Comparison of ENCODE assay signal across 8 cellular contexts in the genomic region with DNA sequence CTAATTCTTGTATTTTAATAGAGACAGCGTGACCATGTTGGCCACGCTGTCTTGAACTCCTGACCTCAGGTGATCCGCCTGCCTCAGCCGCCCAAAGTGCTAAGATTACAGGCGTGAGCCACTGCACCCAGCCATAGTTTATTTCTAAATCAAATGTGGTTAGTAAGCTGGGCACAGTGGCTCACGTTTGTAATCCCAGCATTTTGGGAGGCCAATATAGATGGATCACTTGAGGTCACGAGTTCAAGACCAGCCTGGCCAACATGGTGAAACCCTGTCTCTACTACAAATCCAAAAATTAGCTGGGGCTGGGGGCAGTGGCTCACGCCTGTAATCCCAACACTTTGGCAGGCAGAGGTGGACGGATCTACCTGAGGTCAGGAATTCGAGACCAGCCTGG. TPM values are rescaled to one million over a fixed set of nuclear protein-coding genes. Genes with fewer than 3 reads are reported as not detected.
DNase-seq lines count a peak whose midpoint lies in the region; ATAC-seq, FAIRE-seq and TF ChIP-seq lines count a peak whose summit lies in the region.
"Not testable (repeated sequence)": the region's sequence is repeated elsewhere in the genome, so short reads cannot be mapped to it uniquely, and the experiment has no call there.

No MANE protein-coding gene starts in this region.

- H3K79me2 ChIP-seq in K562 (ENCODE audit: control insufficient read depth, insufficient read depth, low read length): not testable (repeated sequence)

- peaks cover 23% of the 10 kb centered on the region for H3K4me1 Mint-ChIP-seq in activated CD4-positive, alpha-beta T cell treated with anti-CD3 and anti-CD28 coated beads, Interleukin-2, amount 10 ng/mL, durations not matched to agents 24 days and 14 days
- H3K4me1 Mint-ChIP-seq in activated T-cell treated with anti-CD3 and anti-CD28 coated beads, Interleukin-2, amount 50 U/mL, for 24 hours (ENCODE audit: low read depth): peaks cover 37% of the 10 kb centered on the region
- H3K4me1 Mint-ChIP-seq in activated naive CD8-positive, alpha-beta T cell treated with anti-CD3 and anti-CD28 coated beads for 36 hours: peaks cover 21% of the 10 kb centered on the region
- H3K4me1 Mint-ChIP-seq in activated naive CD8-positive, alpha-beta T cell treated with anti-CD3 and anti-CD28 coated beads, Interleukin-2, amount 50 U/mL, for 24 hours: peaks cover 37% of the 10 kb centered on the region
- H3K4me1 Mint-ChIP-seq in stimulated activated effector memory CD8-positive, alpha-beta T cell treated with anti-CD3 and anti-CD28 coated beads, Interleukin-12 subunit alpha, Interleukin-12 subunit beta, amount 100 ng/mL, for 72 hours: peaks cover 25% of the 10 kb centered on the region
- peaks cover 40% of the 10 kb centered on the region for H3K4me1 Mint-ChIP-seq in stimulated activated naive CD8-positive, alpha-beta T cell treated with anti-CD3 and anti-CD28 coated beads, Interleukin-15, Interleukin-2, amounts not matched to agents 100 ng/mL and 50 ng/mL, for 24 hours (ENCODE audit: low read depth)

- H3K9me3 ChIP-seq in K562 (replicated peaks; ENCODE audit: control insufficient read depth, insufficient read depth, low read depth, low read length): not testable (repeated sequence)

- BruUV-seq in K562 (replicated peaks; lab: Mats Ljungman, UMichigan): not testable (repeated sequence)

- H2AFZ ChIP-seq in K562 (ENCODE audit: low read depth, low read length): peak overlapping the region; percentile 92

- TF ChIP-seq EP300 in K562 (IDR thresholded peaks at IDR 0.05; ENCODE audit: low read length): not testable (repeated sequence)

- not testable (repeated sequence) for FAIRE-seq in K562 (lab: Jason Lieb, UNC)

- H3K36me3 ChIP-seq in K562 (ENCODE audit: control insufficient read depth, insufficient read depth, low read length): not testable (repeated sequence)

- not testable (repeated sequence) for H3K27me3 Mint-ChIP-seq in activated CD4-positive, alpha-beta T cell treated with anti-CD3 and anti-CD28 coated beads, Interleukin-2, amount 10 ng/mL, durations not matched to agents 24 days and 14 days; activated T-cell treated with anti-CD3 and anti-CD28 coated beads, Interleukin-2, amount 50 U/mL, for 24 hours; activated naive CD8-positive, alpha-beta T cell treated with anti-CD3 and anti-CD28 coated beads for 36 hours; activated naive CD8-positive, alpha-beta T cell treated with anti-CD3 and anti-CD28 coated beads, Interleukin-2, amount 50 U/mL, for 24 hours; stimulated activated naive CD8-positive, alpha-beta T cell treated with anti-CD3 and anti-CD28 coated beads, Interleukin-15, Interleukin-2, amounts not matched to agents 100 ng/mL and 50 ng/mL, for 24 hours

- intact Hi-C loops in activated CD4-positive, alpha-beta T cell treated with anti-CD3 and anti-CD28 coated beads, Interleukin-2, amount 10 ng/mL, durations not matched to agents 24 days and 14 days (cut with micrococcal nuclease): loop anchor here (1.0 kb wide), 1 partner anchor 47 kb away; no protein-coding TSS in a partner anchor
- intact Hi-C loops in K562 (cut with micrococcal nuclease): not testable (repeated sequence)

- not testable (repeated sequence) for H3K9me3 Mint-ChIP-seq in activated CD4-positive, alpha-beta T cell treated with anti-CD3 and anti-CD28 coated beads, Interleukin-2, amount 10 ng/mL, durations not matched to agents 24 days and 14 days; activated T-cell treated with anti-CD3 and anti-CD28 coated beads, Interleukin-2, amount 50 U/mL, for 24 hours; activated naive CD8-positive, alpha-beta T cell treated with anti-CD3 and anti-CD28 coated beads for 36 hours; activated naive CD8-positive, alpha-beta T cell treated with anti-CD3 and anti-CD28 coated beads, Interleukin-2, amount 50 U/mL, for 24 hours; stimulated activated effector memory CD8-positive, alpha-beta T cell treated with anti-CD3 and anti-CD28 coated beads, Interleukin-12 subunit alpha, Interleukin-12 subunit beta, amount 100 ng/mL, for 72 hours; stimulated activated naive CD8-positive, alpha-beta T cell treated with anti-CD3 and anti-CD28 coated beads, Interleukin-15, Interleukin-2, amounts not matched to agents 100 ng/mL and 50 ng/mL, for 24 hours

- H3K4me1 ChIP-seq in K562 (replicated peaks in 1 of 2; ENCODE audit: control insufficient read depth in 2 of 2, insufficient read depth in 2 of 2, low read length in 2 of 2): peaks cover 16 to 23% of the 10 kb centered on the region in 2 experiments; a peak in 4 of 5 replicates

- H4K20me1 ChIP-seq in K562 (replicated peaks; ENCODE audit: control insufficient read depth, insufficient read depth, low read length): not testable (repeated sequence)

- TF ChIP-seq RAD21 in K562 (CRISPR knock-in tag; conservative IDR thresholded peaks at IDR 0.05 in 1 of 2, IDR thresholded peaks at IDR 0.05 in 1 of 2): not testable (repeated sequence)

- not testable (repeated sequence) for TF ChIP-seq POLR2A in K562 (conservative IDR thresholded peaks at IDR 0.05)

- H3K27ac ChIP-seq in K562 (ENCODE audit: extremely low read depth, low read depth, low read length): peak overlapping the region; percentile 94; the same call in 2 of the 3 replicates

- DNase-seq in activated CD4-positive, alpha-beta T cell treated with anti-CD3 and anti-CD28 coated beads, Interleukin-2, amount 10 ng/mL, durations not matched to agents 24 days and 14 days; activated T-cell treated with anti-CD3 and anti-CD28 coated beads, Interleukin-2, amount 50 U/mL, for 24 hours; activated naive CD8-positive, alpha-beta T cell treated with anti-CD3 and anti-CD28 coated beads for 36 hours; activated naive CD8-positive, alpha-beta T cell treated with anti-CD3 and anti-CD28 coated beads, Interleukin-2, amount 50 U/mL, for 24 hours; K562 (ENCODE audit: extremely low read depth in 1 of 4, low spot score in 3 of 4); stimulated activated effector memory CD8-positive, alpha-beta T cell treated with anti-CD3 and anti-CD28 coated beads, Interleukin-12 subunit alpha, Interleukin-12 subunit beta, amount 100 ng/mL, for 72 hours (ENCODE audit: low spot score in 2 of 2): not testable (repeated sequence)
- peak; percentile 54 for DNase-seq in activated CD8-positive, alpha-beta memory T cell treated with anti-CD3 and anti-CD28 coated beads for 24 hours

- CTCF ChIA-PET in K562 (lab: Yijun Ruan, JAX; ENCODE audit: low intra/inter-chr PET ratio): not testable (repeated sequence)

- peak overlapping the region; percentile 51 for H3K27ac Mint-ChIP-seq in activated CD4-positive, alpha-beta T cell treated with anti-CD3 and anti-CD28 coated beads, Interleukin-2, amount 10 ng/mL, durations not matched to agents 24 days and 14 days
- peak overlapping the region; percentile 78 for H3K27ac Mint-ChIP-seq in activated T-cell treated with anti-CD3 and anti-CD28 coated beads, Interleukin-2, amount 50 U/mL, for 24 hours
- H3K27ac Mint-ChIP-seq in activated naive CD8-positive, alpha-beta T cell treated with anti-CD3 and anti-CD28 coated beads for 36 hours: peak overlapping the region; percentile 48
- H3K27ac Mint-ChIP-seq in activated naive CD8-positive, alpha-beta T cell treated with anti-CD3 and anti-CD28 coated beads, Interleukin-2, amount 50 U/mL, for 24 hours: peak overlapping the region; percentile 90
- peak overlapping the region; percentile 89 for H3K27ac Mint-ChIP-seq in stimulated activated effector memory CD8-positive, alpha-beta T cell treated with anti-CD3 and anti-CD28 coated beads, Interleukin-12 subunit alpha, Interleukin-12 subunit beta, amount 100 ng/mL, for 72 hours
- peak overlapping the region; percentile 26 for H3K27ac Mint-ChIP-seq in stimulated activated naive CD8-positive, alpha-beta T cell treated with anti-CD3 and anti-CD28 coated beads, Interleukin-15, Interleukin-2, amounts not matched to agents 100 ng/mL and 50 ng/mL, for 24 hours

- TF ChIP-seq CTCF in K562 (IDR thresholded peaks at IDR 0.05 in 2 of 3, conservative IDR thresholded peaks at IDR 0.05 in 1 of 3; ENCODE audit: insufficient read depth in 2 of 3, low read depth in 1 of 3, low read length in 3 of 3): not testable (repeated sequence)

- POLR2A ChIA-PET in K562 (lab: Yijun Ruan, JAX): interaction anchor here (1.0 kb wide), 1 partner anchor 10 kb away, joined by 4 read pairs; no protein-coding TSS in a partner anchor

- H3K36me3 Mint-ChIP-seq in activated CD4-positive, alpha-beta T cell treated with anti-CD3 and anti-CD28 coated beads, Interleukin-2, amount 10 ng/mL, durations not matched to agents 24 days and 14 days (ENCODE audit: low read depth); activated T-cell treated with anti-CD3 and anti-CD28 coated beads, Interleukin-2, amount 50 U/mL, for 24 hours (ENCODE audit: low read depth); activated naive CD8-positive, alpha-beta T cell treated with anti-CD3 and anti-CD28 coated beads for 36 hours; activated naive CD8-positive, alpha-beta T cell treated with anti-CD3 and anti-CD28 coated beads, Interleukin-2, amount 50 U/mL, for 24 hours (ENCODE audit: low read depth); stimulated activated naive CD8-positive, alpha-beta T cell treated with anti-CD3 and anti-CD28 coated beads, Interleukin-15, Interleukin-2, amounts not matched to agents 100 ng/mL and 50 ng/mL, for 24 hours (ENCODE audit: low read depth): not testable (repeated sequence)
- H3K36me3 Mint-ChIP-seq in stimulated activated effector memory CD8-positive, alpha-beta T cell treated with anti-CD3 and anti-CD28 coated beads, Interleukin-12 subunit alpha, Interleukin-12 subunit beta, amount 100 ng/mL, for 72 hours: peaks cover 16% of the 10 kb centered on the region

- H3K9me1 ChIP-seq in K562 (ENCODE audit: control insufficient read depth, insufficient read depth, low read length): not testable (repeated sequence)

- H3K4me3 ChIP-seq in K562: not testable (repeated sequence)

- H3K4me3 Mint-ChIP-seq in activated CD4-positive, alpha-beta T cell treated with anti-CD3 and anti-CD28 coated beads, Interleukin-2, amount 10 ng/mL, durations not matched to agents 24 days and 14 days; activated T-cell treated with anti-CD3 and anti-CD28 coated beads, Interleukin-2, amount 50 U/mL, for 24 hours; activated naive CD8-positive, alpha-beta T cell treated with anti-CD3 and anti-CD28 coated beads for 36 hours; activated naive CD8-positive, alpha-beta T cell treated with anti-CD3 and anti-CD28 coated beads, Interleukin-2, amount 50 U/mL, for 24 hours; stimulated activated naive CD8-positive, alpha-beta T cell treated with anti-CD3 and anti-CD28 coated beads, Interleukin-15, Interleukin-2, amounts not matched to agents 100 ng/mL and 50 ng/mL, for 24 hours: not testable (repeated sequence)
- H3K4me3 Mint-ChIP-seq in stimulated activated effector memory CD8-positive, alpha-beta T cell treated with anti-CD3 and anti-CD28 coated beads, Interleukin-12 subunit alpha, Interleukin-12 subunit beta, amount 100 ng/mL, for 72 hours: peak overlapping the region; percentile 69

- in situ Hi-C loops in K562 (cut with MboI): not testable (repeated sequence)

- 71% methylated on average over 10 of the region's 10 CpGs for WGBS in K562 (ENCODE audit: insufficient coverage, low coverage, missing lambda C conversion rate)

- not testable (repeated sequence) for H3K9ac ChIP-seq in K562 (ENCODE audit: insufficient read depth in 1 of 2, low read depth in 2 of 2, low read length in 2 of 2)

- not testable (repeated sequence) for ATAC-seq in activated naive CD8-positive, alpha-beta T cell treated with anti-CD3 and anti-CD28 coated beads, Interleukin-2, amount 50 U/mL, for 24 hours; K562; stimulated activated effector memory CD8-positive, alpha-beta T cell treated with anti-CD3 and anti-CD28 coated beads, Interleukin-12 subunit alpha, Interleukin-12 subunit beta, amount 100 ng/mL, for 72 hours

- H3K4me2 ChIP-seq in K562 (ENCODE audit: insufficient read depth, low read length): not testable (repeated sequence)

- not testable (repeated sequence) for H3K27me3 ChIP-seq in K562 (ENCODE audit: control insufficient read depth in 2 of 2, insufficient read depth in 2 of 2, low read length in 2 of 2)

RNA-seq across cellular contexts. Expression of a gene that starts 13.9 kb away (rescaled TPM):
- total RNA-seq in activated CD4-positive, alpha-beta T cell treated with anti-CD3 and anti-CD28 coated beads, Interleukin-2, amount 10 ng/mL, durations not matched to agents 24 days and 14 days: 52.6 and 54.0 TPM in 2 replicates
- total RNA-seq in activated naive CD8-positive, alpha-beta T cell treated with anti-CD3 and anti-CD28 coated beads for 36 hours: 10 to 100 TPM; 52.5 to 61.2 TPM
- 104 and 363 TPM in 2 replicates for total RNA-seq in K562 (2011; cell fraction: chromatin; rRNA removed; ENCODE audit: low replicate concordance)
- 53.9 and 87.2 TPM in 2 replicates for total RNA-seq in K562 (2011; cell fraction: nucleolus; rRNA removed)
- 148 and 201 TPM in 2 replicates for total RNA-seq in K562 (2011; cell fraction: nucleoplasm; rRNA removed)
- 55.5 and 60.2 TPM in 2 replicates for total RNA-seq in K562 (2014; rRNA removed)
- total RNA-seq in K562 (2014; rRNA removed; fragmentation: Illumina TruSeq; extraction: Trizol): 88.7 and 92.7 TPM in 2 replicates
- 82.6 and 87.3 TPM in 2 replicates for total RNA-seq in K562 (2015; rRNA removed; fragmentation: Illumina TruSeq; extraction: Trizol)
- 63.0 and 65.9 TPM in 2 replicates for total RNA-seq in K562 (2021)
- 36.8 and 46.1 TPM in 2 replicates for polyA plus RNA-seq in K562 (2011; rRNA removed)
- polyA plus RNA-seq in K562 (2011; cell fraction: cytosol; rRNA removed): 29.9 and 41.2 TPM in 2 replicates
- 32.0 and 38.6 TPM in 2 replicates for polyA plus RNA-seq in K562 (2011; cell fraction: nucleus; rRNA removed)
- 42.7 and 50.5 TPM in 2 replicates for polyA plus RNA-seq in K562 (2012)
- 46.8 and 59.7 TPM in 2 replicates for polyA plus RNA-seq in K562 (2014; fragmentation: Illumina TruSeq; extraction: Trizol)
- polyA plus RNA-seq in K562 (2014; fragmentation: Nextera tagmentation; extraction: Ambion mirVana): 10 to 100 TPM; 24.2 to 32.1 TPM
- 31.9 and 34.4 TPM in 2 replicates for polyA plus RNA-seq in K562 (2014; rRNA removed)
- polyA minus RNA-seq in K562 (2011; rRNA and poly(A)+ RNA removed): 341 and 347 TPM in 2 replicates
- polyA minus RNA-seq in K562 (2011; cell fraction: cytosol; rRNA and poly(A)+ RNA removed): 82.8 and 105 TPM in 2 replicates
- 202 and 311 TPM in 2 replicates for polyA minus RNA-seq in K562 (2011; cell fraction: nucleus; rRNA and poly(A)+ RNA removed)

Comparison
In these comparisons a context has a peak if more than half of its experiments do, and no peak if none do; other contexts are left out.
1. H3K27ac Mint-ChIP-seq: peak in every context shown above with its lines; median percentile 90 in activated naive CD8-positive, alpha-beta T cell treated with anti-CD3 and anti-CD28 coated beads, Interleukin-2, amount 50 U/mL, for 24 hours; 89 in stimulated activated effector memory CD8-positive, alpha-beta T cell treated with anti-CD3 and anti-CD28 coated beads, Interleukin-12 subunit alpha, Interleukin-12 subunit beta, amount 100 ng/mL, for 72 hours; 78 in activated T-cell treated with anti-CD3 and anti-CD28 coated beads, Interleukin-2, amount 50 U/mL, for 24 hours; 51 in activated CD4-positive, alpha-beta T cell treated with anti-CD3 and anti-CD28 coated beads, Interleukin-2, amount 10 ng/mL, durations not matched to agents 24 days and 14 days; 48 in activated naive CD8-positive, alpha-beta T cell treated with anti-CD3 and anti-CD28 coated beads for 36 hours; 26 in stimulated activated naive CD8-positive, alpha-beta T cell treated with anti-CD3 and anti-CD28 coated beads, Interleukin-15, Interleukin-2, amounts not matched to agents 100 ng/mL and 50 ng/mL, for 24 hours.